19 cellular contexts compared by ENCODE assay signal in the genomic region with DNA sequence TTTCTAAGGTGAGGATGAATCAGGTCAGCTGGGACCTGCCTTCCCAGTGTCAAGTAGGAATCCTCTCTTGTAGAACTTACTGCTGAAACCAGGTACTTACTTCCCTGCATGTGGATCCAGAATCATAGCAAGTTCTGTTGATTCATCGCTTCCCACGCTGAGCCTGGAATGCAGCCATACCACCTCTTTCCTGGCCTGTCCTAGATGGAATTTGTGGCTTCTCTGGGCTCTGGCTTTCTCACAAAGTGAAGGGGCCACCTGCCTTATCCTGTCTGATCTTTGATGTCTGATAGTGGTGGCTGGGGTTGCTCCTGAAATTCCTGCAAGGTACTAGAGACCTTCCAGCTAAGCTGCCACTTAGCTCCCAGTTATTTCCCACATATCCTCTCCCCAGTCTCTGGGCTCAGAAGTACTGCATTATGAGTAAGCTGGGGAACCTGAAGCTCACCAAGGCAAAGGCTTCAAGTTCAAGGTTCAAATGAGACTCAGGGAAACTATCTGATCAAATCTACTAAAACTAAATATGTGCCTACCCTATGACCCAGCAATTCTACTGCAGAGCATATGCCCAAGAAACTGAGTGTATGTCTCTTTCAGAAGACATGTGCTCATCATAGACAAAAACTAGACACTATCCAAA.
DNase-seq lines count a peak whose midpoint lies in the region; ATAC-seq and TF ChIP-seq lines count a peak whose summit lies in the region.
"Had no signal": no experiment of that assay in that cellular context is flagged by ENCODE, and none has a peak within 500 bp of the region (broad histone marks: within the 10 kb centered on the region; RNA-seq: fewer than 3 reads in every experiment).

No MANE protein-coding gene starts in this region.

- no peak overlapping the region for H3K23ac ChIP-seq in trophoblast cell (ENCODE audit: low read length)

- H3K27me3 ChIP-seq in SK-N-SH (ENCODE audit: insufficient read depth), result no peaks in the 10 kb centered on the region
- H3K27me3 ChIP-seq in trophoblast cell (ENCODE audit: insufficient read depth, low read length), result no peaks in the 10 kb centered on the region
- H3K27me3 ChIP-seq: BLaER1 treated with 17β-estradiol and CSF1 and Interleukin-3, amounts not matched to agents 10 nM and 100 nM; body of pancreas; transverse colon had no signal

- H2AFZ ChIP-seq in SK-N-SH (ENCODE audit: low read depth) (no peak overlapping the region), trophoblast cell (ENCODE audit: insufficient read depth, low read length, poor library complexity) (no peak overlapping the region)

- H3F3A ChIP-seq in SK-N-SH (replicated peaks; ENCODE audit: insufficient read depth), result no peaks in the 10 kb centered on the region

- H3K9ac ChIP-seq in SK-N-SH (no peak overlapping the region), trophoblast cell (ENCODE audit: low read length) (no peak overlapping the region)
- H3K9ac ChIP-seq: BLaER1 treated with 17β-estradiol and CSF1 and Interleukin-3, amounts not matched to agents 10 nM and 100 nM had no signal

- TF ChIP-seq CTCF in SK-N-SH (IDR thresholded peaks at IDR 0.05) (no peak), fibroblast of the aortic adventitia (IDR thresholded peaks at IDR 0.05; ENCODE audit: insufficient read depth, low read length) (no peak)

- H4K8ac ChIP-seq in trophoblast cell (ENCODE audit: low read depth, low read length), result no peak overlapping the region

- TF ChIP-seq RAD21 in SK-N-SH (IDR thresholded peaks at IDR 0.05; ENCODE audit: low read length), result no peak

- H3K4me1 ChIP-seq in SK-N-SH (ENCODE audit: control insufficient read depth in 1 of 2, insufficient read depth in 2 of 2, low read depth in 1 of 2, low read length in 1 of 2), result no peaks in the 10 kb centered on the region
- peaks cover 4% of the 10 kb centered on the region in 2 experiments for H3K4me1 ChIP-seq in trophoblast cell (ENCODE audit: control insufficient read depth in 1 of 2, insufficient read depth in 2 of 2, low read length in 2 of 2)
- H3K4me1 ChIP-seq: body of pancreas, transverse colon had no signal

- H3K14ac ChIP-seq in trophoblast cell (ENCODE audit: low read length), result no peak overlapping the region

- no peak overlapping the region for H3K27ac ChIP-seq in SK-N-SH (ENCODE audit: low read depth in 2 of 2, low read length in 1 of 2)
- peak overlapping the region; percentile 61 for H3K27ac ChIP-seq in trophoblast cell (ENCODE audit: low read depth, low read length)
- H3K27ac ChIP-seq: BLaER1 treated with 17β-estradiol and CSF1 and Interleukin-3, amounts not matched to agents 10 nM and 100 nM; body of pancreas; transverse colon had no signal

- H3K9me3 ChIP-seq in SK-N-SH, result no peaks in the 10 kb centered on the region
- no peaks in the 10 kb centered on the region for H3K9me3 ChIP-seq in trophoblast cell (ENCODE audit: insufficient read depth, low read depth, low read length)
- H3K9me3 ChIP-seq: body of pancreas, transverse colon had no signal

- H2AK5ac ChIP-seq in trophoblast cell (ENCODE audit: low read length), result no peak overlapping the region

- no peak overlapping the region for H4K91ac ChIP-seq in trophoblast cell (ENCODE audit: low read depth, low read length)

- peak; percentile 47 for DNase-seq in GM03348 (ENCODE audit: low spot score)
- no peak for DNase-seq in SK-N-SH
- DNase-seq in fibroblast of the aortic adventitia (ENCODE audit: low read depth), result peak; percentile 20
- DNase-seq in trophoblast cell, result peak; percentile 95 to 98
- DNase-seq in NCI-H526 treated with DMSO at 0.1 percent for 48 hours (lab: John Stamatoyannopoulos, UW), result no peak
- no peak for DNase-seq in GDM1 (lab: John Stamatoyannopoulos, UW)
- no peak for DNase-seq in ACHN
- DNase-seq: activated CD8-positive, alpha-beta T cell treated with anti-CD3 and anti-CD28 coated beads, Interleukin-2, amount 10 ng/mL, durations not matched to agents 7 days and 5 days; activated gamma-delta T cell; body of pancreas; effector CD8-positive, alpha-beta T cell; GF-D8; Karpas-422; NCI-H2029 treated with DMSO at 0.1 percent for 48 hours; retina; SHP77 treated with DMSO at 0.1 percent for 48 hours; transverse colon had no signal

- H3K18ac ChIP-seq in trophoblast cell (ENCODE audit: low read length), result no peak overlapping the region

- 75% methylated on average over 2 of the region's 2 CpGs for WGBS in SK-N-SH (ENCODE audit: low lambda C conversion rate)
- WGBS in trophoblast cell (ENCODE audit: extremely low coverage, insufficient coverage, insufficient read length), result no CpG with 5 or more reads among the region's 2 CpGs

- H3K79me2 ChIP-seq in SK-N-SH (ENCODE audit: insufficient read depth) (no peaks in the 10 kb centered on the region), trophoblast cell (ENCODE audit: control insufficient read depth, insufficient read depth, low read length, poor library complexity) (no peaks in the 10 kb centered on the region)

- CTCF ChIA-PET in SK-N-SH (lab: Yijun Ruan, JAX), result no interaction called here

- H3K4me2 ChIP-seq in SK-N-SH, result no peak overlapping the region
- H3K4me2 ChIP-seq in trophoblast cell (ENCODE audit: low read length), result peak overlapping the region; percentile 9
- H3K4me2 ChIP-seq: BLaER1 treated with 17β-estradiol and CSF1 and Interleukin-3, amounts not matched to agents 10 nM and 100 nM had no signal

- no peak overlapping the region for H2BK5ac ChIP-seq in trophoblast cell (ENCODE audit: low read depth, low read length, poor library complexity)

- no peak overlapping the region for H3K4me3 ChIP-seq in SK-N-SH (ENCODE audit: low read depth in 2 of 2, low read length in 1 of 2)
- H3K4me3 ChIP-seq in fibroblast of the aortic adventitia (ENCODE audit: low read depth, low read length), result no peak overlapping the region
- H3K4me3 ChIP-seq in trophoblast cell (ENCODE audit: low read depth, low read length), result no peak overlapping the region
- H3K4me3 ChIP-seq: BLaER1 treated with 17β-estradiol and CSF1 and Interleukin-3, amounts not matched to agents 10 nM and 100 nM; body of pancreas; transverse colon had no signal

- ATAC-seq in HG02678 (IDR thresholded peaks at IDR 0.05; ENCODE audit: unreplicated experiment), result no peak
- ATAC-seq: activated CD8-positive, alpha-beta T cell treated with anti-CD3 and anti-CD28 coated beads, Interleukin-2, amount 10 ng/mL, durations not matched to agents 7 days and 5 days; body of pancreas had no signal

- H3K36me3 ChIP-seq in SK-N-SH (replicated peaks in 1 of 2; ENCODE audit: control insufficient read depth in 1 of 2, insufficient read depth in 2 of 2, low read length in 1 of 2) (no peaks in the 10 kb centered on the region), trophoblast cell (ENCODE audit: control insufficient read depth in 1 of 2, insufficient read depth in 2 of 2, low read length in 2 of 2) (no peaks in the 10 kb centered on the region)
- H3K36me3 ChIP-seq: BLaER1 treated with 17β-estradiol and CSF1 and Interleukin-3, amounts not matched to agents 10 nM and 100 nM; transverse colon had no signal

- H3K4ac ChIP-seq in trophoblast cell (ENCODE audit: low read depth, low read length), result no peak overlapping the region

- in situ Hi-C loops in ACHN (cut with HindIII; ENCODE audit: low pct_ligation_motif_present, low pct_unique_long_range_greater_than_20kb, low sequenced_read_pairs), result no loop called here

- no peaks in the 10 kb centered on the region for H3K9me2 ChIP-seq in SK-N-SH

- TF ChIP-seq EP300 in SK-N-SH (IDR thresholded peaks at IDR 0.05; ENCODE audit: borderline replicate concordance in 1 of 2, low read depth in 1 of 2, low read length in 1 of 2), result no peak

- H3K79me1 ChIP-seq in trophoblast cell (ENCODE audit: low read length), result peaks cover 2% of the 10 kb centered on the region

- H4K12ac ChIP-seq in trophoblast cell (ENCODE audit: low read depth, low read length), result no peak overlapping the region

- H2BK12ac ChIP-seq in trophoblast cell (ENCODE audit: low read length), result no peak overlapping the region

- no peaks in the 10 kb centered on the region for H4K20me1 ChIP-seq in SK-N-SH (ENCODE audit: insufficient read depth)
- H4K20me1 ChIP-seq: BLaER1 treated with 17β-estradiol and CSF1 and Interleukin-3, amounts not matched to agents 10 nM and 100 nM had no signal

- no peak overlapping the region for H2BK120ac ChIP-seq in trophoblast cell (ENCODE audit: insufficient read depth, low read length, poor library complexity)

- POLR2A ChIA-PET in SK-N-SH (lab: Yijun Ruan, JAX), result no interaction called here

TF ChIP-seq in SK-N-SH, 30 proteins besides CTCF, POLR2A, EP300 and RAD21:
- TF ChIP-seq JUND (IDR thresholded peaks at IDR 0.05) (no peak), TCF12 (IDR thresholded peaks at IDR 0.05) (peak; percentile 29; the same call in 1 of the 2 replicates)

Comparison
In these comparisons a context has a peak if more than half of its experiments do, and no peak if none do; other contexts are left out.
1. DNase-seq: peak in GM03348 (single experiment), fibroblast of the aortic adventitia (single experiment) and trophoblast cell (2 of 2); none in SK-N-SH (single experiment), NCI-H526 treated with DMSO at 0.1 percent for 48 hours (single experiment), GDM1 (single experiment) and ACHN (single experiment).